Comparison of ENCODE assay signal across 8 cellular contexts in the genomic region with DNA sequence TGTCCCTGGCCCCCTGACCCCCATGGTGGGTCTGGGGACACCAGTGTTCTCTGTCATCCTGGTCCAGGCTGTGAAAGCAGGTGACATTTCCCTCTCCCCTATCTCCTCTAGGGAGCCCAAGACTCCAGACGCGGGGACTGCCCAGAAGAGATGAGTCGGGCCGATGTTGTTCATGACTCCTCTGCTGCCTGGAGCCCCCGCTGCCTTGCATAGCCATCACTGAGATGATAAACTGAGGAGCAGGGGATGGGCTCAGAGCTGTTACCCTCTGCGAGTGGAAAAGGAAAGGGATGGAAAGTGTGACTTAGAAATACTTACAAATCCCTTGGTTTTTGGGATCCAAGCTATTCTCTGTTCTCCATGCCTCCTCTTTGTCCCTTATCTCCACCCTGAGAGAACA.
"Had no signal": no experiment of that assay in that cellular context is flagged by ENCODE, and none has a peak within 500 bp of the region (broad histone marks: within the 10 kb centered on the region; RNA-seq: fewer than 3 reads in every experiment).

No MANE protein-coding gene starts in this region.

- H3K4me1 ChIP-seq: HAP-1 had no signal

- DNase-seq: GM23248, GOT3, H7, HFFc6 had no signal

- H3K9me3 ChIP-seq: HAP-1 had no signal

- H3K27ac Mint-ChIP-seq: HFFc6, IgD-negative memory B cell had no signal

- H3K4me3 ChIP-seq: GM23248, HAP-1 had no signal

- H3K36me3 ChIP-seq: HAP-1 had no signal

- H3K9me3 Mint-ChIP-seq: HFFc6, IgD-negative memory B cell had no signal

- H3K4me1 Mint-ChIP-seq: IgD-negative memory B cell had no signal

- H3K36me3 Mint-ChIP-seq: IgD-negative memory B cell had no signal

- H3K27ac ChIP-seq: GM23248, HL-60 had no signal

- FAIRE-seq: HepG2 had no signal

- H3K4me3 Mint-ChIP-seq: HFFc6, IgD-negative memory B cell had no signal
